ENCODE assay signal across 29 cellular contexts in the genomic region with DNA sequence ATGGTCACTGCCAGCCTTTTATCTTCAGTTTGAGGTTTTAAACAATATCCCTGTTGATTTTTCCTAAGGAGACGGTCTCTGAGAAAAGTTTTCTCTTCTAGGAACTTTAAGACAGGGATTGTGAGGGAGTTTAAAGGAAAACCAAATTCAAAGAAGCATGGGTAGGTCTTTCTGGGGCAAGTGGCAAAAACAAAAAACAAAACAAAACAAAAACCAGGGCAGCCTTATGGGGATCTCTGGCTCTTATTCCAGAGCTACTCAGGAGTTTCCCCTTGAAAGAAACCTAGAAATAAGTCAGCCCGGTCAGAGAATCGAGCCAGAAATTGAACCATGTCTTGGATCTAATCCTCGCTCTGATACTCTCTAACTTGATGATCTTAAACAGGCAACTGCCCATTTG.
"Had no signal": no experiment of that assay in that cellular context is flagged by ENCODE, and none has a peak within 500 bp of the region (broad histone marks: within the 10 kb centered on the region; RNA-seq: fewer than 3 reads in every experiment).

No MANE protein-coding gene starts in this region.

- H3K27ac ChIP-seq: stomach, suprapubic skin, testis, thoracic aorta, thyroid gland, tibial artery, tibial nerve, transverse colon, upper lobe of left lung, upper lobe of right lung, uterus, vagina had no signal

- FAIRE-seq: urothelium cell line had no signal

- H3K4me3 Mint-ChIP-seq: stimulated activated effector memory CD8-positive, alpha-beta T cell treated with anti-CD3 and anti-CD28 coated beads, Interleukin-12 subunit alpha, Interleukin-12 subunit beta, amount 100 ng/mL, for 72 hours; stimulated activated memory B cell treated with anti-CD40 and anti-IgM and Interleukin-4, amounts not matched to agents 10 μg/mL and 1 μg/mL and 100 μg/mL, for 72 hours; stimulated activated naive B cell treated with anti-CD40 and anti-IgM and Interleukin-4, amounts not matched to agents 10 μg/mL and 1 μg/mL and 100 μg/mL, for 72 hours; stimulated activated naive CD8-positive, alpha-beta T cell treated with anti-CD3 and anti-CD28 coated beads, Interleukin-15, amount 100 ng/mL, for 72 hours; stimulated activated naive CD8-positive, alpha-beta T cell treated with anti-CD3 and anti-CD28 coated beads, Interleukin-15, Interleukin-2, amounts not matched to agents 100 ng/mL and 50 ng/mL, for 24 hours; type B pancreatic cell had no signal

- H3K9me3 ChIP-seq: stomach, suprapubic skin, testis, thoracic aorta, thyroid gland, tibial artery, tibial nerve, transverse colon, upper lobe of left lung, upper lobe of right lung, uterus, vagina had no signal

- H3K4me3 ChIP-seq: stomach, suprapubic skin, testis, thoracic aorta, thyroid gland, tibial artery, tibial nerve, transverse colon, upper lobe of left lung, upper lobe of right lung, uterus, vagina had no signal

- H3K27me3 ChIP-seq: stomach, suprapubic skin, testis, thyroid gland, tibial artery, tibial nerve, transverse colon, upper lobe of left lung, upper lobe of right lung, uterus, vagina had no signal

- ATAC-seq: stimulated activated effector memory CD8-positive, alpha-beta T cell treated with anti-CD3 and anti-CD28 coated beads, Interleukin-12 subunit alpha, Interleukin-12 subunit beta, amount 100 ng/mL, for 72 hours; stimulated activated memory B cell treated with anti-CD40 and anti-IgM and Interleukin-4, amounts not matched to agents 10 μg/mL and 1 μg/mL and 100 μg/mL, for 72 hours; stimulated activated naive B cell treated with anti-CD40 and anti-IgM and Interleukin-4, amounts not matched to agents 10 μg/mL and 1 μg/mL and 100 μg/mL, for 72 hours; stimulated activated naive CD8-positive, alpha-beta T cell treated with anti-CD3 and anti-CD28 coated beads, Interleukin-15, amount 100 ng/mL, for 72 hours; stimulated activated naive CD8-positive, alpha-beta T cell treated with anti-CD3 and anti-CD28 coated beads, Interleukin-15, Interleukin-2, amounts not matched to agents 100 U/mL and 50 U/mL, for 24 hours; upper lobe of right lung had no signal

- H3K27me3 Mint-ChIP-seq: stimulated activated memory B cell treated with anti-CD40 and anti-IgM and Interleukin-4, amounts not matched to agents 10 μg/mL and 1 μg/mL and 100 μg/mL, for 72 hours; stimulated activated naive CD8-positive, alpha-beta T cell treated with anti-CD3 and anti-CD28 coated beads, Interleukin-15, amount 100 ng/mL, for 72 hours; stimulated activated naive CD8-positive, alpha-beta T cell treated with anti-CD3 and anti-CD28 coated beads, Interleukin-15, Interleukin-2, amounts not matched to agents 100 ng/mL and 50 ng/mL, for 24 hours had no signal

- H3K36me3 Mint-ChIP-seq: stimulated activated effector memory CD8-positive, alpha-beta T cell treated with anti-CD3 and anti-CD28 coated beads, Interleukin-12 subunit alpha, Interleukin-12 subunit beta, amount 100 ng/mL, for 72 hours; stimulated activated memory B cell treated with anti-CD40 and anti-IgM and Interleukin-4, amounts not matched to agents 10 μg/mL and 1 μg/mL and 100 μg/mL, for 72 hours; stimulated activated naive B cell treated with anti-CD40 and anti-IgM and Interleukin-4, amounts not matched to agents 10 μg/mL and 1 μg/mL and 100 μg/mL, for 72 hours; type B pancreatic cell had no signal

- H3K9me3 Mint-ChIP-seq: stimulated activated effector memory CD8-positive, alpha-beta T cell treated with anti-CD3 and anti-CD28 coated beads, Interleukin-12 subunit alpha, Interleukin-12 subunit beta, amount 100 ng/mL, for 72 hours; stimulated activated memory B cell treated with anti-CD40 and anti-IgM and Interleukin-4, amounts not matched to agents 10 μg/mL and 1 μg/mL and 100 μg/mL, for 72 hours; stimulated activated naive B cell treated with anti-CD40 and anti-IgM and Interleukin-4, amounts not matched to agents 10 μg/mL and 1 μg/mL and 100 μg/mL, for 72 hours; stimulated activated naive CD8-positive, alpha-beta T cell treated with anti-CD3 and anti-CD28 coated beads, Interleukin-15, amount 100 ng/mL, for 72 hours; type B pancreatic cell had no signal

- H3K36me3 ChIP-seq: stomach, suprapubic skin, thoracic aorta, thyroid gland, tibial artery, tibial nerve, transverse colon, upper lobe of left lung, upper lobe of right lung, uterus, vagina had no signal

- H3K4me1 ChIP-seq: stomach, suprapubic skin, testis, tibial artery, tibial nerve, transverse colon, upper lobe of left lung, upper lobe of right lung, uterus, vagina had no signal

- H3K4me1 Mint-ChIP-seq: stimulated activated effector memory CD8-positive, alpha-beta T cell treated with anti-CD3 and anti-CD28 coated beads, Interleukin-12 subunit alpha, Interleukin-12 subunit beta, amount 100 ng/mL, for 72 hours; stimulated activated memory B cell treated with anti-CD40 and anti-IgM and Interleukin-4, amounts not matched to agents 10 μg/mL and 1 μg/mL and 100 μg/mL, for 72 hours; stimulated activated naive B cell treated with anti-CD40 and anti-IgM and Interleukin-4, amounts not matched to agents 10 μg/mL and 1 μg/mL and 100 μg/mL, for 72 hours; stimulated activated naive CD8-positive, alpha-beta T cell treated with anti-CD3 and anti-CD28 coated beads, Interleukin-15, amount 100 ng/mL, for 72 hours had no signal

- DNase-seq: stimulated activated CD4-positive, alpha-beta T cell treated with anti-CD3 and anti-CD28 coated beads, Interleukin-2, amount 100 ng/mL, for 48 hours; stimulated activated CD4-positive, alpha-beta T cell treated with anti-CD3 and anti-CD28 coated beads, Interleukin-4, amount 100 ng/mL, for 1 hour; stimulated activated CD4-positive, alpha-beta T cell treated with anti-CD3 and anti-CD28 coated beads, Interleukin-4, amount 100 ng/mL, for 24 hours; stimulated activated CD4-positive, alpha-beta T cell treated with anti-CD3 and anti-CD28 coated beads, Interleukin-4, amount 100 ng/mL, for 4 hours; stimulated activated CD8-positive, alpha-beta memory T cell treated with anti-CD3 and anti-CD28 coated beads, Interleukin-4, amount 100 ng/mL, for 48 hours; stimulated activated naive B cell treated with anti-CD40 and anti-IgM and Interleukin-4, amounts not matched to agents 10 μg/mL and 1 μg/mL and 100 μg/mL, for 72 hours; stimulated activated naive CD4-positive, alpha-beta T cell; stimulated activated naive CD4-positive, alpha-beta T cell treated with Interleukin-2 at 50 U/mL for 16 hours; stimulated activated naive CD8-positive, alpha-beta T cell treated with anti-CD3 and anti-CD28 coated beads, Interleukin-15, amount 100 ng/mL, for 72 hours; stimulated activated naive CD8-positive, alpha-beta T cell treated with anti-CD3 and anti-CD28 coated beads, Interleukin-15, Interleukin-2, amounts not matched to agents 100 U/mL and 50 U/mL, for 24 hours; stomach; substantia nigra; testis; thyroid gland; tibial artery; transverse colon; trophoblast cell; upper lobe of left lung; upper lobe of right lung; uterus had no signal

- H3K27ac Mint-ChIP-seq: stimulated activated effector memory CD8-positive, alpha-beta T cell treated with anti-CD3 and anti-CD28 coated beads, Interleukin-12 subunit alpha, Interleukin-12 subunit beta, amount 100 ng/mL, for 72 hours; stimulated activated memory B cell treated with anti-CD40 and anti-IgM and Interleukin-4, amounts not matched to agents 10 μg/mL and 1 μg/mL and 100 μg/mL, for 72 hours; stimulated activated naive B cell treated with anti-CD40 and anti-IgM and Interleukin-4, amounts not matched to agents 10 μg/mL and 1 μg/mL and 100 μg/mL, for 72 hours; stimulated activated naive CD8-positive, alpha-beta T cell treated with anti-CD3 and anti-CD28 coated beads, Interleukin-15, amount 100 ng/mL, for 72 hours; stimulated activated naive CD8-positive, alpha-beta T cell treated with anti-CD3 and anti-CD28 coated beads, Interleukin-15, Interleukin-2, amounts not matched to agents 100 ng/mL and 50 ng/mL, for 24 hours; type B pancreatic cell had no signal
